Comparison of ENCODE assay signal across 8 cellular contexts in the genomic region with DNA sequence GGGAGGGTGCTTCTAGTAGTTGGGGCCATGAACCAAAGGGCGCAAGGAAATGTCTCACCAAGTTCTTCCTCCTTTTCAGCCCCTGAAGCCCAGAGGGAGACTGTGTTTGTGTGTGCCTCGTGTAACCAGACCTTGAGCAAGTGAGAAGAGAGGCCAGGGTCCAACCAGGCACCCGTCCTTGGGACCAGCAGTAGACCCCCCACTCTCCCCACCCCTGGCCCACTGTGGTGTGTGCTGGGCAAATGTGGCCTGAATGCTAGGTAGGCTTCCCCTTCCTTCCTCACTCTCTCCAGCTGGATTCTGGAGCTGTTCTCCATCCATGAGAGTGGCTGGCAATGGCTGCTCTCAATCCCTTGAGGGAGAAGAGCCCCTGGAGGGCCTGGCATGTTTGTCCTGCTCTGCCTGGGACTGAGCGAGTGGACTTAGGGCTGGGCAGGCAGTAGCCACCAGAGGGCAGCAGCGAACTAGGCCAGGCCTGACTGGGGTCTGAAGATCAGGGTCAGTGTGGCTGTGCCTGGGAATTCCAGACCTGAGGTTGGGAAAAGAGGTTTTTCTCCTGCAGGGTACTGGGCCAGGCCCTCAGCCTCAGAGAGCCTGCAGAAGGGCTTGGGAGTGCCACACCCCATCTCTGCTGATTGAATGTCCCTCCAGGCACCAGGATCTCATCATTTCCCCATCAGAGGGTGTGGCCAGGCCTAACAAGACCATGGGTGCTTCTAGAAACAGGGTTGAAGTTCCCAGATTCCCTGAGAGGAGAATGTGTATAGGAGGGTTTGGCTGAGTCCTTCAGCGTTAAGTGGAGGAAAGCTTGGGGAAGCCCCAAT. TPM values are rescaled to one million over a fixed set of nuclear protein-coding genes. Genes with fewer than 3 reads are reported as not detected.
DNase-seq lines count a peak whose midpoint lies in the region; ATAC-seq and TF ChIP-seq lines count a peak whose summit lies in the region.

No MANE protein-coding gene starts in this region.

- peaks cover 4% of the 10 kb centered on the region for H3K4me1 Mint-ChIP-seq in Caco-2 (ENCODE audit: low read depth, unreplicated experiment)
- no peaks in the 10 kb centered on the region for H3K4me1 Mint-ChIP-seq in activated T-helper 1 cell treated with anti-CD3 and anti-CD28 coated beads, Interleukin-12 subunit alpha, Interleukin-12 subunit beta, Interleukin-2, Interleukin-4 antibody, amounts not matched to agents 30 ng/mL and 10 ng/mL and 1 ng/mL, durations not matched to agents 14 hours and 24 hours and 36 hours (ENCODE audit: low read depth)

- H3K9me3 Mint-ChIP-seq in Caco-2 (ENCODE audit: unreplicated experiment) = no peaks in the 10 kb centered on the region
- no peaks in the 10 kb centered on the region for H3K9me3 Mint-ChIP-seq in activated T-helper 1 cell treated with anti-CD3 and anti-CD28 coated beads, Interleukin-12 subunit alpha, Interleukin-12 subunit beta, Interleukin-2, Interleukin-4 antibody, amounts not matched to agents 30 ng/mL and 10 ng/mL and 1 ng/mL, durations not matched to agents 14 hours and 24 hours and 36 hours

- H3K36me3 Mint-ChIP-seq in Caco-2 (ENCODE audit: insufficient read depth, unreplicated experiment) = peaks cover 64% of the 10 kb centered on the region
- peaks cover 29% of the 10 kb centered on the region for H3K36me3 Mint-ChIP-seq in activated T-helper 1 cell treated with anti-CD3 and anti-CD28 coated beads, Interleukin-12 subunit alpha, Interleukin-12 subunit beta, Interleukin-2, Interleukin-4 antibody, amounts not matched to agents 30 ng/mL and 10 ng/mL and 1 ng/mL, durations not matched to agents 14 hours and 24 hours and 36 hours (ENCODE audit: low read depth)

- CTCF ChIA-PET in Caco-2 (lab: Charles Lee) = interaction anchor here (0.6 kb wide), 1 partner anchor 35 kb away, joined by 6 read pairs; no protein-coding TSS in a partner anchor

- no peaks in the 10 kb centered on the region for H3K27me3 ChIP-seq in Caco-2 (replicated peaks; ENCODE audit: control insufficient read depth, insufficient read depth, low read length)
- no peaks in the 10 kb centered on the region for H3K27me3 ChIP-seq in NT2/D1 (ENCODE audit: insufficient read depth, insufficient read length)
- H3K27me3 ChIP-seq in foreskin keratinocyte = no peaks in the 10 kb centered on the region

- H3K4me3 ChIP-seq in Caco-2 (ENCODE audit: low read depth, low read length) (no peak overlapping the region), NT2/D1 (ENCODE audit: insufficient read length, low read depth) (no peak overlapping the region)

- intact Hi-C loops in Caco-2 (cut with micrococcal nuclease; ENCODE audit: unreplicated experiment) = loop anchor here (1.0 to 2.0 kb wide), 3 partner anchors 12 to 110 kb away; a partner anchor contains a TSS
- intact Hi-C loops in activated T-helper 1 cell treated with anti-CD3 and anti-CD28 coated beads, Interleukin-12 subunit alpha, Interleukin-12 subunit beta, Interleukin-2, Interleukin-4 antibody, amounts not matched to agents 30 ng/mL and 10 ng/mL and 1 ng/mL, durations not matched to agents 14 hours and 24 hours and 36 hours (cut with micrococcal nuclease) = loop anchor here (1.0 kb wide), 2 partner anchors 58 to 110 kb away; no protein-coding TSS in a partner anchor

- DNase-seq in Caco-2 (peak; percentile 81 to 86), NT2/D1 (ENCODE audit: low read depth, low spot score) (peak; percentile 68), foreskin keratinocyte (peak in 1 of 2 donors; percentile 20), omental fat pad (ENCODE audit: low spot score) (no peak), NCI-H187 treated with DMSO at 0.1 percent for 48 hours (lab: John Stamatoyannopoulos, UW) (no peak)
- peak; percentile 22 for DNase-seq in activated T-helper 1 cell treated with anti-CD3 and anti-CD28 coated beads, Interleukin-12 subunit alpha, Interleukin-12 subunit beta, Interleukin-2, Interleukin-4 antibody, amounts not matched to agents 30 ng/mL and 10 ng/mL and 1 ng/mL, durations not matched to agents 14 hours and 24 hours and 36 hours (ENCODE audit: low spot score)

- H3K36me3 ChIP-seq in Caco-2 (ENCODE audit: control insufficient read depth, insufficient read depth, low read length) = peaks cover 18% of the 10 kb centered on the region
- H3K36me3 ChIP-seq in NT2/D1 (ENCODE audit: insufficient read depth, insufficient read length, low read length) = peaks cover 62% of the 10 kb centered on the region

- peaks cover 5% of the 10 kb centered on the region; the same call in 1 of the 2 replicates for H3K4me1 ChIP-seq in Caco-2
- peaks cover 10% of the 10 kb centered on the region for H3K4me1 ChIP-seq in NT2/D1 (ENCODE audit: insufficient read depth, insufficient read length)
- H3K4me1 ChIP-seq in foreskin keratinocyte = no peaks in the 10 kb centered on the region

- BruUV-seq in Caco-2 (replicated peaks; lab: Mats Ljungman, UMichigan) = no TSS peak

- H3K9me3 ChIP-seq in Caco-2 (no peaks in the 10 kb centered on the region), NT2/D1 (ENCODE audit: insufficient read depth, low read length) (no peaks in the 10 kb centered on the region)

- H3K9ac ChIP-seq in NT2/D1 (ENCODE audit: insufficient read length, low read depth) = no peak overlapping the region

- ATAC-seq in HG02852 (IDR thresholded peaks at IDR 0.05; ENCODE audit: unreplicated experiment) (peak; percentile 68), foreskin keratinocyte (peak; percentile 83), omental fat pad (ENCODE audit: low FRiP score) (peak; percentile 53), GM18517 (IDR thresholded peaks at IDR 0.05; ENCODE audit: unreplicated experiment) (no peak)

- no peak overlapping the region for H3K4me3 Mint-ChIP-seq in Caco-2 (ENCODE audit: unreplicated experiment)
- H3K4me3 Mint-ChIP-seq in activated T-helper 1 cell treated with anti-CD3 and anti-CD28 coated beads, Interleukin-12 subunit alpha, Interleukin-12 subunit beta, Interleukin-2, Interleukin-4 antibody, amounts not matched to agents 30 ng/mL and 10 ng/mL and 1 ng/mL, durations not matched to agents 14 hours and 24 hours and 36 hours = no peak overlapping the region

- peak overlapping the region; percentile 53 for H3K27ac Mint-ChIP-seq in Caco-2 (ENCODE audit: unreplicated experiment)
- H3K27ac Mint-ChIP-seq in activated T-helper 1 cell treated with anti-CD3 and anti-CD28 coated beads, Interleukin-12 subunit alpha, Interleukin-12 subunit beta, Interleukin-2, Interleukin-4 antibody, amounts not matched to agents 30 ng/mL and 10 ng/mL and 1 ng/mL, durations not matched to agents 14 hours and 24 hours and 36 hours = no peak overlapping the region

- H3K27me3 Mint-ChIP-seq in Caco-2 (ENCODE audit: insufficient read depth, unreplicated experiment) = no peaks in the 10 kb centered on the region
- no peaks in the 10 kb centered on the region for H3K27me3 Mint-ChIP-seq in activated T-helper 1 cell treated with anti-CD3 and anti-CD28 coated beads, Interleukin-12 subunit alpha, Interleukin-12 subunit beta, Interleukin-2, Interleukin-4 antibody, amounts not matched to agents 30 ng/mL and 10 ng/mL and 1 ng/mL, durations not matched to agents 14 hours and 24 hours and 36 hours (ENCODE audit: insufficient read depth)

- POLR2A ChIA-PET in Caco-2 (lab: Charles Lee) = interaction anchor here (0.5 kb wide), 1 partner anchor 890 kb away, joined by 7 read pairs; no protein-coding TSS in a partner anchor

- TF ChIP-seq CTCF in Caco-2 (IDR thresholded peaks at IDR 0.05; ENCODE audit: insufficient read depth in 1 of 2, low read depth in 1 of 2, low read length in 1 of 2, severe bottlenecking in 1 of 2, unreplicated experiment in 1 of 2) (peak; percentile 89 to 99), foreskin keratinocyte (conservative IDR thresholded peaks at IDR 0.05) (peak; percentile 82), omental fat pad (IDR thresholded peaks at IDR 0.05) (no peak)

- no peak overlapping the region for H3K27ac ChIP-seq in foreskin keratinocyte

RNA-seq across cellular contexts. Expression of a gene that starts 12.4 kb away (rescaled TPM):
- total RNA-seq in Caco-2 (2022) (1.0 and 1.1 TPM in 2 replicates), foreskin keratinocyte (not detected in 2 replicates), omental fat pad (1 to 10 TPM in 1 of 4 donors, under 1 TPM in 2, not detected in 1; 0.56 to 4.1 (median 0.60) TPM)
- not detected in 2 replicates for total RNA-seq in activated T-helper 1 cell treated with anti-CD3 and anti-CD28 coated beads, Interleukin-12 subunit alpha, Interleukin-12 subunit beta, Interleukin-2, Interleukin-4 antibody, amounts not matched to agents 30 ng/mL and 10 ng/mL and 1 ng/mL, durations not matched to agents 14 hours and 24 hours and 36 hours
- polyA plus RNA-seq in foreskin keratinocyte = 0.02 TPM in 1 of 2 replicates, not detected in the other

RNA-seq across cellular contexts. Expression of a gene that starts 22.4 kb away (rescaled TPM):
- 41.3 and 41.6 TPM in 2 replicates for total RNA-seq in Caco-2 (2022)
- total RNA-seq in activated T-helper 1 cell treated with anti-CD3 and anti-CD28 coated beads, Interleukin-12 subunit alpha, Interleukin-12 subunit beta, Interleukin-2, Interleukin-4 antibody, amounts not matched to agents 30 ng/mL and 10 ng/mL and 1 ng/mL, durations not matched to agents 14 hours and 24 hours and 36 hours = 41.7 and 42.5 TPM in 2 replicates
- total RNA-seq in foreskin keratinocyte = 15.3 and 18.3 TPM in 2 replicates
- polyA plus RNA-seq in foreskin keratinocyte = 14.1 and 14.2 TPM in 2 replicates
- total RNA-seq in omental fat pad = 10 to 100 TPM; 17.9 to 27.1 (median 20.7) TPM

RNA-seq across cellular contexts. Expression of a gene that starts 45.8 kb away (rescaled TPM):
- total RNA-seq in Caco-2 (2022) = 19.6 and 22.6 TPM in 2 replicates
- 3.0 and 3.4 TPM in 2 replicates for total RNA-seq in activated T-helper 1 cell treated with anti-CD3 and anti-CD28 coated beads, Interleukin-12 subunit alpha, Interleukin-12 subunit beta, Interleukin-2, Interleukin-4 antibody, amounts not matched to agents 30 ng/mL and 10 ng/mL and 1 ng/mL, durations not matched to agents 14 hours and 24 hours and 36 hours
- total RNA-seq in foreskin keratinocyte = 52.9 and 58.6 TPM in 2 replicates
- 47.6 and 53.0 TPM in 2 replicates for polyA plus RNA-seq in foreskin keratinocyte
- total RNA-seq in omental fat pad = 10 to 100 TPM; 16.7 to 23.0 (median 21.3) TPM

Comparison
In these comparisons a context has a peak if more than half of its experiments do, and no peak if none do; other contexts are left out.
1. DNase-seq: peak in Caco-2 (2 of 2), NT2/D1 (single experiment) and activated T-helper 1 cell treated with anti-CD3 and anti-CD28 coated beads, Interleukin-12 subunit alpha, Interleukin-12 subunit beta, Interleukin-2, Interleukin-4 antibody, amounts not matched to agents 30 ng/mL and 10 ng/mL and 1 ng/mL, durations not matched to agents 14 hours and 24 hours and 36 hours (single experiment); none in omental fat pad (single experiment) and NCI-H187 treated with DMSO at 0.1 percent for 48 hours (single experiment).
2. CTCF ChIP-seq: peak in Caco-2 (2 of 2) and foreskin keratinocyte (single experiment); none in omental fat pad (0 of 3).